ENCODE assay signal across 19 cellular contexts in the genomic region with DNA sequence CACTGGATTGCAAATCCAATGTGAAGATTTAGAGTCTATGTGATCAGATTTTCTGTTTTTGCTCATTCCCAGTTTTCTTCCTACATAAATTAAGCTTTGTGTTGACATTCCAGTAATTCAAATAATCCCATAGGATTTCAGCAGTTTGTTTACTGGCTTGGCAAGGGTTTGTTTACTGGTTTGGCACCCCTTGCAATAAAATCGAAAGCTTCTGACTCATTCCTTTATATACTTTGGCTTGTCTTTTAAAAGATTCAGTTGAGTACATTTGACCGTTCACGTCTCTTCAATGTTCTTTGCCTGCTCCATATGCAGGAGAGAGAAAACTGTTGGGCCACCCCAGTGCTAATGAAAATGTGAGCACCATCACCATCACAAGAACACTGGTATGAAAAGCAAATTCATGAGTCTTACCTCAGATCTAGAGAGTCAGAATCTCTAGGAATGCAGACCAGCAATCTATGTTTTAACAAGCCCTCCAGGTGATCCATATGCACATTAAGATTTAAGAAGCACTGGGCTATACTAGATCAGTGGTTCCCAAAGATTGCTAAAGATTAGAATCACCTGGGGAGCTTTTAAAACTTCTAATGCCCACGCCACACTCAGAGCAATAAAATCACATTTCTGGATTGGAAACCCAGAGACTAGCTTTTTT. TPM values are rescaled to one million over a fixed set of nuclear protein-coding genes. Genes with fewer than 3 reads are reported as not detected.
"Had no signal": no experiment of that assay in that cellular context is flagged by ENCODE, and none has a peak within 500 bp of the region (broad histone marks: within the 10 kb centered on the region; RNA-seq: fewer than 3 reads in every experiment).

No MANE protein-coding gene starts in this region.

- H3K4me3 Mint-ChIP-seq: activated B cell treated with CpG ODN at 0.5 μM for 24 hours; activated CD4-positive, alpha-beta T cell treated with anti-CD3 and anti-CD28 coated beads, Interleukin-2, amount 10 ng/mL, durations not matched to agents 7 days and 5 days; natural killer cell; T-helper 1 cell treated with Interleukin-12 subunit alpha and Interleukin-12 subunit beta and Interleukin-4 antibody, amounts not matched to agents 30 μg/mL and 1 μg/mL, for 36 hours had no signal

- H3K4me1 Mint-ChIP-seq: activated CD4-positive, alpha-beta T cell treated with anti-CD3 and anti-CD28 coated beads, Interleukin-2, amount 10 ng/mL, durations not matched to agents 7 days and 5 days; natural killer cell had no signal

- ATAC-seq: left cardiac atrium, natural killer cell, sciatic nerve had no signal

- H3K27me3 ChIP-seq: suprapubic skin, upper lobe of left lung had no signal

- H3K36me3 ChIP-seq: prostate gland, suprapubic skin, upper lobe of left lung had no signal

- H3K9me3 ChIP-seq: prostate gland, suprapubic skin, upper lobe of left lung had no signal

- H3K4me1 ChIP-seq: prostate gland, upper lobe of left lung had no signal

- H3K27ac Mint-ChIP-seq: activated B cell treated with CpG ODN at 0.5 μM for 24 hours; activated CD4-positive, alpha-beta T cell treated with anti-CD3 and anti-CD28 coated beads, Interleukin-2, amount 10 ng/mL, durations not matched to agents 7 days and 5 days; natural killer cell; T-helper 1 cell treated with Interleukin-12 subunit alpha and Interleukin-12 subunit beta and Interleukin-4 antibody, amounts not matched to agents 30 μg/mL and 1 μg/mL, for 36 hours had no signal

- H3K27me3 Mint-ChIP-seq: activated B cell treated with CpG ODN at 0.5 μM for 24 hours; activated CD4-positive, alpha-beta T cell treated with anti-CD3 and anti-CD28 coated beads, Interleukin-2, amount 10 ng/mL, durations not matched to agents 7 days and 5 days had no signal

- H3K9me3 Mint-ChIP-seq: activated CD4-positive, alpha-beta T cell treated with anti-CD3 and anti-CD28 coated beads, Interleukin-2, amount 10 ng/mL, durations not matched to agents 7 days and 5 days; T-helper 1 cell treated with Interleukin-12 subunit alpha and Interleukin-12 subunit beta and Interleukin-4 antibody, amounts not matched to agents 30 μg/mL and 1 μg/mL, for 36 hours had no signal

- H3K27ac ChIP-seq: prostate gland, suprapubic skin, upper lobe of left lung had no signal

- DNase-seq: activated B cell treated with CpG ODN at 0.5 μM for 24 hours; activated CD4-positive, alpha-beta T cell treated with anti-CD3 and anti-CD28 coated beads, Interleukin-2, amount 10 ng/mL, durations not matched to agents 7 days and 5 days; activated naive CD4-positive, alpha-beta T cell treated with anti-CD3 and anti-CD28 coated beads, Interleukin-2, amount 50 U/mL, for 16 hours; activated T-cell treated with anti-CD3 and anti-CD28 coated beads, Interleukin-2, amount 50 U/mL, for 1 hour; amygdala; effector CD4-positive, alpha-beta T cell; foreskin fibroblast; left cardiac atrium; mammary epithelial cell; natural killer cell; nucleus accumbens; stimulated activated CD4-positive, alpha-beta T cell treated with anti-CD3 and anti-CD28 coated beads, Interleukin-2, amount 100 ng/mL, for 48 hours; stimulated activated naive CD4-positive, alpha-beta T cell treated with Interleukin-2 at 50 U/mL for 16 hours; upper lobe of left lung had no signal

- FAIRE-seq: colon had no signal

- H3K36me3 Mint-ChIP-seq: natural killer cell had no signal

- H3K4me3 ChIP-seq: prostate gland, suprapubic skin, upper lobe of left lung had no signal

RNA-seq across cellular contexts. Expression of a gene that starts 32.8 kb away (rescaled TPM):
- total RNA-seq: activated B cell treated with CpG ODN at 0.5 μM for 24 hours, mammary epithelial cell, natural killer cell, sciatic nerve had no signal
